In the genomic region with DNA sequence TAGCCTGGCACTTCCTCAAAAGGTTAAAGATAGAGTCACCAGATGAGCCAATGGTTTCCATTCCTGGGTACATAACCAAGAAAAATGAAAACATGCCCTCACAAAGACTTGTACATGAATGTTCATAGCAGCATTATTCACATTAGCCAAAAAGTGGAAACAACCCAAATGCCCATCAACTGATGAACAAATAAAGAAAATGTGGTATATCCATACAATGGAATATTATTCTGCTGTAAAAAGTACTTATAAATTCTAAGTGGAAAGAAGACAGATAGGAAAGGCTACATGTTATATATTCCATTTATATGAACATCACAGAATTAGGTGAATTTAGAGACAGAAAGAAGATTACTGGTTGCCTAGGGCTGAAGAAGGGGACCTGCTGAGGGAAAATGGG, we compare ENCODE assay signal across 30 cellular contexts. TPM values are rescaled to one million over a fixed set of nuclear protein-coding genes. Genes with fewer than 3 reads are reported as not detected.
"Had no signal": no experiment of that assay in that cellular context is flagged by ENCODE, and none has a peak within 500 bp of the region (broad histone marks: within the 10 kb centered on the region; RNA-seq: fewer than 3 reads in every experiment).

No MANE protein-coding gene starts in this region.

- ATAC-seq: stimulated activated effector memory CD8-positive, alpha-beta T cell treated with anti-CD3 and anti-CD28 coated beads, Interleukin-12 subunit alpha, Interleukin-12 subunit beta, amount 100 ng/mL, for 72 hours; stimulated activated memory B cell treated with anti-CD40 and anti-IgM and Interleukin-4, amounts not matched to agents 10 μg/mL and 1 μg/mL and 100 μg/mL, for 72 hours; stimulated activated naive B cell treated with anti-CD40 and anti-IgM and Interleukin-4, amounts not matched to agents 10 μg/mL and 1 μg/mL and 100 μg/mL, for 72 hours; stimulated activated naive CD8-positive, alpha-beta T cell treated with anti-CD3 and anti-CD28 coated beads, Interleukin-15, amount 100 ng/mL, for 72 hours; stimulated activated naive CD8-positive, alpha-beta T cell treated with anti-CD3 and anti-CD28 coated beads, Interleukin-15, Interleukin-2, amounts not matched to agents 100 U/mL and 50 U/mL, for 24 hours; upper lobe of right lung had no signal

- H3K4me1 ChIP-seq: stomach, suprapubic skin, testis, tibial artery, tibial nerve, upper lobe of right lung, uterus, vagina had no signal

- H3K4me3 ChIP-seq: stomach, suprapubic skin, testis, thoracic aorta, thyroid gland, tibial artery, tibial nerve, transverse colon, upper lobe of left lung, upper lobe of right lung, uterus, vagina had no signal

- H3K36me3 ChIP-seq: stomach, suprapubic skin, thoracic aorta, thyroid gland, tibial artery, tibial nerve, transverse colon, upper lobe of left lung, upper lobe of right lung, uterus, vagina had no signal

- H3K27ac ChIP-seq: stomach, suprapubic skin, testis, thoracic aorta, thyroid gland, tibial artery, tibial nerve, transverse colon, upper lobe of left lung, upper lobe of right lung, uterus, vagina had no signal

- H3K27me3 ChIP-seq: suprapubic skin, testis, thyroid gland, tibial artery, tibial nerve, transverse colon, upper lobe of left lung, upper lobe of right lung, uterus, vagina had no signal

- DNase-seq: stimulated activated CD4-positive, alpha-beta T cell treated with anti-CD3 and anti-CD28 coated beads, Interleukin-2, amount 100 ng/mL, for 48 hours; stimulated activated CD4-positive, alpha-beta T cell treated with anti-CD3 and anti-CD28 coated beads, Interleukin-4, amount 100 ng/mL, for 1 hour; stimulated activated CD4-positive, alpha-beta T cell treated with anti-CD3 and anti-CD28 coated beads, Interleukin-4, amount 100 ng/mL, for 24 hours; stimulated activated CD4-positive, alpha-beta T cell treated with anti-CD3 and anti-CD28 coated beads, Interleukin-4, amount 100 ng/mL, for 4 hours; stimulated activated CD8-positive, alpha-beta memory T cell treated with anti-CD3 and anti-CD28 coated beads, Interleukin-4, amount 100 ng/mL, for 48 hours; stimulated activated naive B cell treated with anti-CD40 and anti-IgM and Interleukin-4, amounts not matched to agents 10 μg/mL and 1 μg/mL and 100 μg/mL, for 72 hours; stimulated activated naive CD4-positive, alpha-beta T cell; stimulated activated naive CD4-positive, alpha-beta T cell treated with Interleukin-2 at 50 U/mL for 16 hours; stimulated activated naive CD8-positive, alpha-beta T cell treated with anti-CD3 and anti-CD28 coated beads, Interleukin-15, amount 100 ng/mL, for 72 hours; stimulated activated naive CD8-positive, alpha-beta T cell treated with anti-CD3 and anti-CD28 coated beads, Interleukin-15, Interleukin-2, amounts not matched to agents 100 U/mL and 50 U/mL, for 24 hours; stomach; substantia nigra; testis; thyroid gland; tibial artery; transverse colon; trophoblast cell; upper lobe of left lung; upper lobe of right lung; uterus had no signal

- H3K9me3 ChIP-seq: suprapubic skin, testis, thoracic aorta, thyroid gland, tibial nerve, upper lobe of left lung, upper lobe of right lung, uterus, vagina had no signal

- FAIRE-seq: urothelium cell line had no signal

RNA-seq across cellular contexts. Expression of a gene that starts 32.9 kb away (rescaled TPM):
- total RNA-seq: stomach, subcutaneous adipose tissue, suprapubic skin, testis, thoracic aorta, thyroid gland, tibial nerve, transverse colon, upper lobe of right lung, ureter, vagina had no signal
- polyA plus RNA-seq: urinary bladder had no signal
